Comparison of ENCODE assay signal across 25 cellular contexts in the genomic region with DNA sequence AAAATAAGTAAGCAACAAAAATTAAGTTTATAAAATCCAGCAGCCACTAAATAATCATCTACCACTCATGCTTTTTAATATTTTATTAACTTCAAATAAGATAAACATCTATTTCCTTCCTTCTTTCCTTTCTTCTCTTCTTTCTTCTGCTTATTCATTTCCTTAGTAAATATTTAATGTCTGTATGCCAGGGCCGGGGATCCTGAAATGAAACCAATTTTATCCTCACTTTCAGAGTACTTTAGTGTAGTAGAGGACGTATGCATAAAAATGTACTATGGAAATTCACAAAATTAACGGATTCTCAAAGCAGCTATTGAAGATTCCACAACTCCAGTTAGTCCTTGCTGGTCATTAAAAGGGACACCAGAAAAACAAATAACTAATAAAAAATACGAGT.
"Had no signal": no experiment of that assay in that cellular context is flagged by ENCODE, and none has a peak within 500 bp of the region (broad histone marks: within the 10 kb centered on the region; RNA-seq: fewer than 3 reads in every experiment).

No MANE protein-coding gene starts in this region.

- H3K9me3 ChIP-seq: colonic mucosa, esophagus muscularis mucosa, gastroesophageal sphincter, heart right ventricle, left lung, lower lobe of right lung, mucosa of descending colon had no signal

- H3K4me1 Mint-ChIP-seq: naive B cell, natural killer cell had no signal

- H3K27ac ChIP-seq: colonic mucosa, esophagus muscularis mucosa, foreskin keratinocyte, gastroesophageal sphincter, heart right ventricle, left lung, lower lobe of right lung had no signal

- H3K4me3 ChIP-seq: colonic mucosa, esophagus muscularis mucosa, gastroesophageal sphincter, heart right ventricle, left lung, lower lobe of right lung, mucosa of descending colon had no signal

- H3K36me3 ChIP-seq: colonic mucosa had no signal

- H3K27me3 ChIP-seq: colonic mucosa, esophagus muscularis mucosa, foreskin keratinocyte, gastroesophageal sphincter, heart right ventricle, left lung had no signal

- H3K9me3 Mint-ChIP-seq: effector memory CD8-positive, alpha-beta T cell; endodermal cell; mesothelial cell of epicardium; naive B cell; natural killer cell had no signal

- H3K27me3 Mint-ChIP-seq: effector memory CD8-positive, alpha-beta T cell; naive B cell had no signal

- DNase-seq: colonic mucosa; dermis blood vessel endothelial cell; effector CD8-positive, alpha-beta T cell; effector memory CD8-positive, alpha-beta T cell; endodermal cell; foreskin keratinocyte; glutamatergic neuron; head of caudate nucleus; heart right ventricle; hippocampal formation; left cardiac atrium; left lung; left ventricle myocardium superior; lower lobe of right lung; mesenchymal stem cell; mucosa of descending colon; naive B cell; natural killer cell had no signal

- ATAC-seq: effector memory CD8-positive, alpha-beta T cell; foreskin keratinocyte; gastroesophageal sphincter; heart right ventricle; left cardiac atrium; left lung; left ventricle myocardium superior; lower lobe of right lung; mucosa of descending colon; natural killer cell had no signal

- FAIRE-seq: endometrium, frontal cortex, islet of Langerhans, keratinocyte had no signal

- H3K36me3 Mint-ChIP-seq: natural killer cell had no signal

- H3K4me3 Mint-ChIP-seq: effector memory CD8-positive, alpha-beta T cell; endodermal cell; mesothelial cell of epicardium; naive B cell; natural killer cell had no signal

- H3K4me1 ChIP-seq: colonic mucosa, esophagus muscularis mucosa, foreskin keratinocyte, gastroesophageal sphincter, heart right ventricle, left lung, lower lobe of right lung had no signal

- H3K27ac Mint-ChIP-seq: effector memory CD8-positive, alpha-beta T cell; endodermal cell; mesothelial cell of epicardium; naive B cell; natural killer cell had no signal
